20 cellular contexts compared by ENCODE assay signal in the genomic region with DNA sequence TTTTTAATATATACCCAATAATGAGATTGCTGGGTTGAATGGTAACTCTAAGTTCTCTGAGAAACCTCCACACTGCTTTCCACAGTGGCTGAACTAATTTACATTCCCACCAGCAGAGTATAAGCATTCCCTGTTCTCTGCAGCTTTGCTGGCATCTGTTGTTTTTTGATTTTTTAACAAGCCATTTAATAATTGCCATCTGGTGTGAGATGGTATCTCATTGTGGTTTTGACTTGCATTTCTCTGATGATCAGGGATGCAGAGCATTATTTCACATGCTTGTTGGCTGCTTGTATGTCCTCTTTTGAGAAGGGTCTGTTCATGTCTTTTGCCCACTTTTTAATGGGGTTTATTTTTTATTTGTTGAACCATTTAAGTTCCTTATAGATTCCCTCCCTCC.
A peak's percentile ranks its signal among the peaks of the same experiment; 100 is the strongest.
DNase-seq lines count a peak whose midpoint lies in the region; ATAC-seq and TF ChIP-seq lines count a peak whose summit lies in the region.
"Had no signal": no experiment of that assay in that cellular context is flagged by ENCODE, and none has a peak within 500 bp of the region (broad histone marks: within the 10 kb centered on the region; RNA-seq: fewer than 3 reads in every experiment).

No MANE protein-coding gene starts in this region.

- peak overlapping the region; percentile 88 for H3K27ac ChIP-seq in SK-N-MC
- H3K27ac ChIP-seq: Peyer's patch had no signal

- DNase-seq in BJ (ENCODE audit: low read depth), result no peak
- peak; percentile 18 for DNase-seq in M059J (ENCODE audit: low read depth)
- peak; percentile 91 for DNase-seq in SK-N-MC (ENCODE audit: low read depth, low spot score)
- peak; percentile 8 for DNase-seq in fibroblast of gingiva (ENCODE audit: low read depth)
- DNase-seq in NCI-H748 (lab: John Stamatoyannopoulos, UW; ENCODE audit: unreplicated experiment), result no peak
- no peak for DNase-seq in GM20000 (ENCODE audit: low spot score)
- no peak for DNase-seq in stimulated activated CD4-positive, alpha-beta T cell treated with anti-CD3 and anti-CD28 coated beads, Interleukin-4, amount 100 ng/mL, for 4 hours
- DNase-seq: CD4-positive, alpha-beta memory T cell; DMS79 treated with DMSO at 0.1 percent for 48 hours; GDM1; IMR-90; Karpas-422; NCI-H1105; NCI-H187 treated with DMSO at 0.1 percent for 48 hours; NCI-H446 treated with DMSO at 0.1 percent for 48 hours; Peyer's patch; Right ventricle myocardium superior; T-helper 17 cell had no signal

- no peak for ATAC-seq in GM21423 (IDR thresholded peaks at IDR 0.05; ENCODE audit: unreplicated experiment)
- ATAC-seq: GM12878, T-helper 17 cell had no signal

- H3K36me3 ChIP-seq in BJ (ENCODE audit: control insufficient read depth, insufficient read depth, low read length), result no peaks in the 10 kb centered on the region
- no peaks in the 10 kb centered on the region for H3K36me3 ChIP-seq in SK-N-MC (ENCODE audit: insufficient read depth, low read length)
- H3K36me3 ChIP-seq: Peyer's patch had no signal

- TF ChIP-seq CTCF in BJ (IDR thresholded peaks at IDR 0.05; ENCODE audit: insufficient read depth, low read depth, low read length) (peak; percentile 18; the same call in 1 of the 2 replicates), GM20000 (IDR thresholded peaks at IDR 0.05; ENCODE audit: extremely low read depth, missing control alignments) (no peak)

- CTCF ChIA-PET in BJ (lab: Yijun Ruan, JAX), result interaction anchor here (0.5 to 1.7 kb wide), 7 partner anchors 12 to 44 kb away, joined by 3 to 7 read pairs (median 3); no protein-coding TSS in a partner anchor

- no peak overlapping the region for H3K4me3 ChIP-seq in BJ (ENCODE audit: low read depth, low read length)
- H3K4me3 ChIP-seq in SK-N-MC, result peak overlapping the region; percentile 13; the same call in 1 of the 2 replicates
- H3K4me3 ChIP-seq: GM12878, Peyer's patch had no signal

- no peak overlapping the region for H3K9ac ChIP-seq in SK-N-MC (ENCODE audit: insufficient read length)

- POLR2A ChIA-PET in BJ (lab: Charles Lee), result no interaction called here

- H3K9me3 ChIP-seq in SK-N-MC (ENCODE audit: low read depth, low read length), result no peaks in the 10 kb centered on the region
- H3K9me3 ChIP-seq: Peyer's patch had no signal

- peaks cover 25% of the 10 kb centered on the region for H3K27me3 ChIP-seq in BJ (ENCODE audit: control insufficient read depth, insufficient read depth, low read length)

Comparison
In these comparisons a context has a peak if more than half of its experiments do, and no peak if none do; other contexts are left out.
1. DNase-seq: peak in M059J (single experiment), SK-N-MC (single experiment) and fibroblast of gingiva (single experiment); none in BJ (single experiment), NCI-H748 (single experiment), GM20000 (single experiment) and stimulated activated CD4-positive, alpha-beta T cell treated with anti-CD3 and anti-CD28 coated beads, Interleukin-4, amount 100 ng/mL, for 4 hours (0 of 2).